In the genomic region with DNA sequence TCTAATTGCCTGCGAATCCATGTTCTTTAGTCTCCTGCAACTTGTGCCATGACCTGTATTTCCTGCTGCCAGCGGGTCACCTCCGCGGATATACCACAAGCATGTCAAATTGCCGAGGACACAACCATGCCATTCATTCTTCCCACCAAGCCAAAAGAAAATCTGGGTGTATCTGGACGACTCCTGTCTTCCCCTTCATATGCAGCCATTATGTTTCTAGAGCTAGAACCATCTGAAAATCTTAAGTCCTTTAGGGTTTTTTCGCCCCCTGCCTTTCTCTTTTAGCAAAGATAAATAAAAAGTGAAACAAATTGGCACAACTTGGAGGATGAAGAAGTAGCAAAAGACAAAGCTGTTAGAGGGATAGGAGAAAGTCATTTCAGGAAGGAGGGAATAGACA, we compare ENCODE assay signal across 10 cellular contexts.
DNase-seq lines count a peak whose midpoint lies in the region; ATAC-seq and TF ChIP-seq lines count a peak whose summit lies in the region.
"Had no signal": no experiment of that assay in that cellular context is flagged by ENCODE, and none has a peak within 500 bp of the region (broad histone marks: within the 10 kb centered on the region; RNA-seq: fewer than 3 reads in every experiment).

No MANE protein-coding gene starts in this region.

- no peaks in the 10 kb centered on the region for H3K27me3 ChIP-seq in SJSA1 (replicated peaks)

- peak overlapping the region; percentile 81 for H3K4me3 Mint-ChIP-seq in stimulated activated effector memory CD8-positive, alpha-beta T cell treated with anti-CD3 and anti-CD28 coated beads, Interleukin-12 subunit alpha, Interleukin-12 subunit beta, amount 100 ng/mL, for 72 hours

- peak overlapping the region; percentile 97; the same call in 1 of the 2 replicates for H3K27ac ChIP-seq in SJSA1

- no peak for ATAC-seq in stimulated activated effector memory CD8-positive, alpha-beta T cell treated with anti-CD3 and anti-CD28 coated beads, Interleukin-12 subunit alpha, Interleukin-12 subunit beta, amount 100 ng/mL, for 72 hours
- ATAC-seq in GM21528 (IDR thresholded peaks at IDR 0.05; ENCODE audit: low FRiP score, unreplicated experiment), result no peak

- H3K4me1 Mint-ChIP-seq in stimulated activated effector memory CD8-positive, alpha-beta T cell treated with anti-CD3 and anti-CD28 coated beads, Interleukin-12 subunit alpha, Interleukin-12 subunit beta, amount 100 ng/mL, for 72 hours, result peaks cover 35% of the 10 kb centered on the region

- H3K4me3 ChIP-seq in SJSA1 (no peak overlapping the region), fibroblast of mammary gland (ENCODE audit: control insufficient read depth, low read depth, low read length) (no peak overlapping the region)

- DNase-seq in SKM-1 treated with dmso at 0.1 percent for 144 hours (lab: John Stamatoyannopoulos, UW; ENCODE audit: unreplicated experiment) (peak; percentile 8), SKM-1 (lab: John Stamatoyannopoulos, UW; ENCODE audit: unreplicated experiment) (no peak), SJSA1 (ENCODE audit: low read depth in 1 of 2, low spot score in 2 of 2) (peak in 1 of 2 experiments; percentile 24), fibroblast of mammary gland (ENCODE audit: low read depth) (peak; percentile 38), NCI-H2081 (lab: John Stamatoyannopoulos, UW) (no peak), KG1 (lab: John Stamatoyannopoulos, UW) (no peak)
- no peak for DNase-seq in stimulated activated effector memory CD8-positive, alpha-beta T cell treated with anti-CD3 and anti-CD28 coated beads, Interleukin-12 subunit alpha, Interleukin-12 subunit beta, amount 100 ng/mL, for 72 hours (ENCODE audit: low spot score in 2 of 2)
- DNase-seq: cerebellar nuclear complex, DMS153 had no signal

- peaks cover 5% of the 10 kb centered on the region; the same call in 1 of the 2 replicates for H3K36me3 ChIP-seq in SJSA1

- no peaks in the 10 kb centered on the region for H3K9me3 Mint-ChIP-seq in stimulated activated effector memory CD8-positive, alpha-beta T cell treated with anti-CD3 and anti-CD28 coated beads, Interleukin-12 subunit alpha, Interleukin-12 subunit beta, amount 100 ng/mL, for 72 hours

- no peaks in the 10 kb centered on the region for H3K9me3 ChIP-seq in SJSA1 (replicated peaks)

- TF ChIP-seq CTCF in fibroblast of mammary gland (conservative IDR thresholded peaks at IDR 0.05; ENCODE audit: control insufficient read depth, insufficient read depth, low read depth, low read length), result no peak

- H3K4me1 ChIP-seq in SJSA1 (replicated peaks), result peaks cover 14% of the 10 kb centered on the region

- peak overlapping the region; percentile 98 for H3K27ac Mint-ChIP-seq in stimulated activated effector memory CD8-positive, alpha-beta T cell treated with anti-CD3 and anti-CD28 coated beads, Interleukin-12 subunit alpha, Interleukin-12 subunit beta, amount 100 ng/mL, for 72 hours

- peaks cover 18% of the 10 kb centered on the region for H3K36me3 Mint-ChIP-seq in stimulated activated effector memory CD8-positive, alpha-beta T cell treated with anti-CD3 and anti-CD28 coated beads, Interleukin-12 subunit alpha, Interleukin-12 subunit beta, amount 100 ng/mL, for 72 hours

Comparison
In these comparisons a context has a peak if more than half of its experiments do, and no peak if none do; other contexts are left out.
1. DNase-seq: peak in SKM-1 treated with dmso at 0.1 percent for 144 hours (single experiment) and fibroblast of mammary gland (single experiment); none in SKM-1 (single experiment), stimulated activated effector memory CD8-positive, alpha-beta T cell treated with anti-CD3 and anti-CD28 coated beads, Interleukin-12 subunit alpha, Interleukin-12 subunit beta, amount 100 ng/mL, for 72 hours (0 of 2), NCI-H2081 (0 of 2) and KG1 (single experiment).